ENCODE assay signal across 21 cellular contexts in genomic region chr2:11963966-11964365, GRCh38.
DNase-seq lines count a peak whose midpoint lies in the region; ATAC-seq and TF ChIP-seq lines count a peak whose summit lies in the region.
"Had no signal": no experiment of that assay in that cellular context is flagged by ENCODE, and none has a peak within 500 bp of the region (broad histone marks: within the 10 kb centered on the region; RNA-seq: fewer than 3 reads in every experiment).

No MANE protein-coding gene starts in this region.

- DNase-seq in NCI-H1417 (lab: John Stamatoyannopoulos, UW): peak in 2 of 3 experiments; percentile 44 to 57
- DNase-seq in NCI-H1417 treated with DMSO at 0.1 percent for 48 hours (lab: John Stamatoyannopoulos, UW): no peak
- DNase-seq in NCI-H2196 treated with DMSO at 0.1 percent for 48 hours (lab: John Stamatoyannopoulos, UW; ENCODE audit: unreplicated experiment): peak; percentile 12
- peak; percentile 32 for DNase-seq in epithelial cell of esophagus (ENCODE audit: low read depth)
- DNase-seq in foreskin melanocyte: no peak
- no peak for DNase-seq in NCI-H146 (lab: John Stamatoyannopoulos, UW)
- DNase-seq: 8988T; CD4-positive, CD25-positive, alpha-beta regulatory T cell; COR-L47; DMS53; HFFc6; KBM-7; MV-4-11; NCI-H1436 treated with DMSO at 0.1 percent for 48 hours; NCI-H2029 treated with DMSO at 0.1 percent for 48 hours; NCI-H2227 treated with DMSO at 0.1 percent for 48 hours; NCI-H526; OCI-M1; SIG-M5 had no signal

- no peaks in the 10 kb centered on the region for H3K9me3 ChIP-seq in HEK293 (ENCODE audit: control insufficient read depth, insufficient read depth, low read depth, low read length)

- POLR2A ChIA-PET in HEK293 (lab: Yijun Ruan, JAX): no interaction called here

- no peaks in the 10 kb centered on the region for H3K36me3 ChIP-seq in HEK293 (ENCODE audit: control insufficient read depth in 2 of 2, insufficient read depth in 1 of 2, low read length in 2 of 2)

- no peak for ATAC-seq in GM19452 (IDR thresholded peaks at IDR 0.05; ENCODE audit: unreplicated experiment)

- TF ChIP-seq CTCF in HEK293 (tag by site-specific recombination; IDR thresholded peaks at IDR 0.05): no peak
- no peak for TF ChIP-seq CTCF in epithelial cell of esophagus (IDR thresholded peaks at IDR 0.05; ENCODE audit: insufficient read depth, low read depth, low read length, missing control alignments)

- CTCF ChIA-PET in HEK293 (lab: Yijun Ruan, JAX): interaction anchor here (0.6 kb wide), 2 partner anchors 56 to 80 kb away, joined by 3 read pairs; no protein-coding TSS in a partner anchor

- no peak overlapping the region for H3K27ac ChIP-seq in HEK293 (ENCODE audit: extremely low read depth, low read depth, low read length)

- peaks cover 5% of the 10 kb centered on the region; the same call in 1 of the 2 replicates for H3K4me1 ChIP-seq in HEK293 (ENCODE audit: control insufficient read depth, insufficient read depth, low read length)

- H3K4me3 ChIP-seq in HEK293 (ENCODE audit: low read depth, low read length): no peak overlapping the region
- H3K4me3 ChIP-seq in epithelial cell of esophagus (ENCODE audit: low read length): no peak overlapping the region

TF ChIP-seq in HEK293, 187 proteins besides CTCF, POLR2A, EP300 and RAD21 (continues in another document):
- TF ChIP-seq ZNF211 (tag by site-specific recombination; IDR thresholded peaks at IDR 0.05; ENCODE audit: low read depth): no peak
- no peak for TF ChIP-seq ZNF549 (tag by site-specific recombination; IDR thresholded peaks at IDR 0.05)
- no peak for TF ChIP-seq PRDM1 (tag by site-specific recombination; IDR thresholded peaks at IDR 0.05)
- no peak for TF ChIP-seq ZNF280C (tag by site-specific recombination; IDR thresholded peaks at IDR 0.05)
- peak; percentile 85 for TF ChIP-seq FEZF1 (tag by site-specific recombination; IDR thresholded peaks at IDR 0.05)
- no peak for TF ChIP-seq KLF1 (tag by site-specific recombination; IDR thresholded peaks at IDR 0.05)
- TF ChIP-seq ZNF670 (tag by site-specific recombination; IDR thresholded peaks at IDR 0.05; ENCODE audit: low read depth): no peak
- no peak for TF ChIP-seq MZF1 (tag by site-specific recombination; IDR thresholded peaks at IDR 0.05; ENCODE audit: borderline replicate concordance)
- TF ChIP-seq PRDM6 (tag by site-specific recombination; IDR thresholded peaks at IDR 0.05): 0 out of 2 replicates have a peak, but pooled peaks have one; percentile 23
- peak; percentile 89 for TF ChIP-seq PRDM4 (tag by site-specific recombination; IDR thresholded peaks at IDR 0.05)
- no peak for TF ChIP-seq ZNF221 (tag by site-specific recombination; IDR thresholded peaks at IDR 0.05; ENCODE audit: borderline replicate concordance)
- TF ChIP-seq ZBTB17 (tag by site-specific recombination; IDR thresholded peaks at IDR 0.05): no peak
- no peak for TF ChIP-seq ZNF660 (tag by site-specific recombination; IDR thresholded peaks at IDR 0.05)
- TF ChIP-seq KLF10 (tag by site-specific recombination; IDR thresholded peaks at IDR 0.05): 0 out of 2 replicates have a peak, but pooled peaks have one; percentile 37
- peak; percentile 58 for TF ChIP-seq ZBTB8A (tag by site-specific recombination; IDR thresholded peaks at IDR 0.05)
- TF ChIP-seq ZNF10 (tag by site-specific recombination; IDR thresholded peaks at IDR 0.05): 0 out of 2 replicates have a peak, but pooled peaks have one; percentile 35
- TF ChIP-seq ZNF48 (tag by site-specific recombination; IDR thresholded peaks at IDR 0.05): no peak
- TF ChIP-seq ZNF121 (tag by site-specific recombination; IDR thresholded peaks at IDR 0.05): no peak
- TF ChIP-seq SP7 (tag by site-specific recombination; IDR thresholded peaks at IDR 0.05): no peak
- TF ChIP-seq ZNF777 (tag by site-specific recombination; IDR thresholded peaks at IDR 0.05; ENCODE audit: borderline replicate concordance): no peak
- TF ChIP-seq ZNF843 (tag by site-specific recombination; IDR thresholded peaks at IDR 0.05): peak; percentile 89
- TF ChIP-seq OVOL3 (tag by site-specific recombination; IDR thresholded peaks at IDR 0.05): peak; percentile 68
- no peak for TF ChIP-seq ZNF16 (tag by site-specific recombination; IDR thresholded peaks at IDR 0.05; ENCODE audit: low read depth)
- 0 out of 2 replicates have a peak, but pooled peaks have one; percentile 39 for TF ChIP-seq ZSCAN30 (tag by site-specific recombination; IDR thresholded peaks at IDR 0.05)
- TF ChIP-seq BCL11A (tag by site-specific recombination; IDR thresholded peaks at IDR 0.05; ENCODE audit: low read depth): no peak
- peak; percentile 81 for TF ChIP-seq WT1 (tag by site-specific recombination; IDR thresholded peaks at IDR 0.05)
- peak; percentile 40; the same call in 1 of the 2 replicates for TF ChIP-seq ZNF629 (tag by site-specific recombination; IDR thresholded peaks at IDR 0.05)
- no peak for TF ChIP-seq ZNF274 (IDR thresholded peaks at IDR 0.05; ENCODE audit: low read length)
- TF ChIP-seq ZNF274 (tag by site-specific recombination; IDR thresholded peaks at IDR 0.05; ENCODE audit: borderline replicate concordance): no peak
- TF ChIP-seq ZNF138 (tag by site-specific recombination; IDR thresholded peaks at IDR 0.05; ENCODE audit: borderline replicate concordance): no peak
- no peak for TF ChIP-seq KLF9 (tag by site-specific recombination; IDR thresholded peaks at IDR 0.05; ENCODE audit: low read depth)
- 0 out of 2 replicates have a peak, but pooled peaks have one; percentile 40 for TF ChIP-seq ZNF561 (tag by site-specific recombination; IDR thresholded peaks at IDR 0.05; ENCODE audit: borderline replicate concordance)
- TF ChIP-seq ZNF24 (tag by site-specific recombination; IDR thresholded peaks at IDR 0.05): no peak
- peak; percentile 26; the same call in 1 of the 2 replicates for TF ChIP-seq GLIS1 (tag by site-specific recombination; IDR thresholded peaks at IDR 0.05)

Comparison
In these comparisons a context has a peak if more than half of its experiments do, and no peak if none do; other contexts are left out.
1. DNase-seq: peak in NCI-H1417 (2 of 3), NCI-H2196 treated with DMSO at 0.1 percent for 48 hours (single experiment) and epithelial cell of esophagus (single experiment); none in NCI-H1417 treated with DMSO at 0.1 percent for 48 hours (single experiment), foreskin melanocyte (single experiment) and NCI-H146 (single experiment).